In the genomic region with DNA sequence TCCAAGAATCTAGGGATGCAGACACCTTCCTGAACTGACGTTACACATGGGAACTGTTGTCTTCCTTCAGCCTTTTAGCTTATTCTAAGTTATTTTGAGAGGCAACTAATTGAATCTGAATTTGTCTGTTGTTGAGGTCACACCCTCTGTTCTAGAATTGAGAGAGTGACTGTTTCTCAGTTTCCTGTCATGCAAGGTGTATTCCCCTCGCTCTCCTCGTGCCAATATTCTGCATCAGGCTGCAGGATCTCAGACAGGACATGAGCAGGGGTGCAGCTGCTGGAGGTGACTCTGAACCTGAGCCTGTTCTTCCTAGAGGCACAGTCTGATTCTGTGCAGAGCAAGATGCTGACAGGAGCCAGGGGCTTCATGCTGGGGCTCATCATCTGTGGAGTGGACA, we compare ENCODE assay signal across 17 cellular contexts.
"Had no signal": no experiment of that assay in that cellular context is flagged by ENCODE, and none has a peak within 500 bp of the region (broad histone marks: within the 10 kb centered on the region; RNA-seq: fewer than 3 reads in every experiment).

No MANE protein-coding gene starts in this region.

- DNase-seq: activated naive CD4-positive, alpha-beta T cell treated with anti-CD3 and anti-CD28 coated beads, Interleukin-2, amount 10 ng/mL, durations not matched to agents 7 days and 5 days; activated T-cell treated with anti-CD3 and anti-CD28 coated beads for 4 hours; adrenal gland; dermis blood vessel endothelial cell; erythroblast; gastrocnemius medialis; heart right ventricle; left cardiac atrium; lower lobe of right lung; ovary; right lobe of liver; T1000 had no signal

- H3K36me3 Mint-ChIP-seq: type B pancreatic cell had no signal

- H3K4me1 Mint-ChIP-seq: mesothelial cell of epicardium had no signal

- H3K4me3 Mint-ChIP-seq: activated naive CD4-positive, alpha-beta T cell treated with anti-CD3 and anti-CD28 coated beads, Interleukin-2, amount 10 ng/mL, durations not matched to agents 7 days and 5 days; mesothelial cell of epicardium; neural crest cell; stimulated activated naive CD8-positive, alpha-beta T cell treated with anti-CD3 and anti-CD28 coated beads, Interleukin-15, Interleukin-2, amounts not matched to agents 100 ng/mL and 50 ng/mL, for 24 hours; type B pancreatic cell had no signal

- H3K27ac Mint-ChIP-seq: activated naive CD4-positive, alpha-beta T cell treated with anti-CD3 and anti-CD28 coated beads, Interleukin-2, amount 10 ng/mL, durations not matched to agents 7 days and 5 days; activated T-helper 2 cell treated with anti-CD3 and anti-CD28 coated beads, Interferon-gamma antibody, Interleukin-2, Interleukin-4, amounts not matched to agents 10 μg/mL and 5 μg/mL and 100 μg/mL, durations not matched to agents 14 hours and 24 hours and 36 hours; mesothelial cell of epicardium; stimulated activated naive CD8-positive, alpha-beta T cell treated with anti-CD3 and anti-CD28 coated beads, Interleukin-15, Interleukin-2, amounts not matched to agents 100 ng/mL and 50 ng/mL, for 24 hours; type B pancreatic cell had no signal

- ATAC-seq: gastrocnemius medialis, heart right ventricle, left cardiac atrium, lower lobe of right lung, right lobe of liver had no signal
